Comparison of ENCODE assay signal across 25 cellular contexts in genomic region chr4:182746876-182747275, GRCh38.
"Had no signal": no experiment of that assay in that cellular context is flagged by ENCODE, and none has a peak within 500 bp of the region (broad histone marks: within the 10 kb centered on the region; RNA-seq: fewer than 3 reads in every experiment).

No MANE protein-coding gene starts in this region.

- ATAC-seq: psoas muscle; right cardiac atrium; right lobe of liver; stimulated activated effector memory CD8-positive, alpha-beta T cell treated with anti-CD3 and anti-CD28 coated beads, Interleukin-12 subunit alpha, Interleukin-12 subunit beta, amount 100 ng/mL, for 72 hours; stimulated activated naive B cell treated with anti-CD40 and anti-IgM and Interleukin-4, amounts not matched to agents 10 μg/mL and 1 μg/mL and 100 μg/mL, for 72 hours had no signal

- H3K4me3 ChIP-seq: neural progenitor cell, ovary, psoas muscle, right lobe of liver, sigmoid colon, stomach, thoracic aorta, thyroid gland, tibial nerve, upper lobe of left lung, vagina had no signal

- FAIRE-seq: small intestine, urothelium cell line had no signal

- H3K27ac ChIP-seq: neural progenitor cell, ovary, parathyroid adenoma, psoas muscle, right lobe of liver, sigmoid colon, stomach, thoracic aorta, thyroid gland, tibial nerve, upper lobe of left lung, vagina had no signal

- DNase-seq: occipital lobe; ovary; posterior cingulate gyrus; psoas muscle; right cardiac atrium; right lobe of liver; sigmoid colon; small intestine; stimulated activated CD4-positive, alpha-beta T cell treated with anti-CD3 and anti-CD28 coated beads, Interleukin-15, amount 100 ng/mL, for 24 hours; stimulated activated CD4-positive, alpha-beta T cell treated with anti-CD3 and anti-CD28 coated beads, Interleukin-2, amount 100 ng/mL, for 24 hours; stimulated activated CD4-positive, alpha-beta T cell treated with anti-CD3 and anti-CD28 coated beads, Interleukin-2, amount 100 ng/mL, for 48 hours; stimulated activated CD4-positive, alpha-beta T cell treated with anti-CD3 and anti-CD28 coated beads, Interleukin-4, amount 100 ng/mL, for 24 hours; stimulated activated naive B cell treated with anti-CD40 and anti-IgM and Interleukin-4, amounts not matched to agents 10 μg/mL and 1 μg/mL and 100 μg/mL, for 72 hours; stimulated activated naive CD4-positive, alpha-beta T cell treated with Interleukin-2 at 50 U/mL for 16 hours; stomach; thyroid gland; trophoblast cell; upper lobe of left lung had no signal
